9 cellular contexts compared by ENCODE assay signal in genomic region chr12:65306603-65307501, GRCh38. TPM values are rescaled to one million over a fixed set of nuclear protein-coding genes. Genes with fewer than 3 reads are reported as not detected.
DNase-seq lines count a peak whose midpoint lies in the region; ATAC-seq and TF ChIP-seq lines count a peak whose summit lies in the region.
"Had no signal": no experiment of that assay in that cellular context is flagged by ENCODE, and none has a peak within 500 bp of the region (broad histone marks: within the 10 kb centered on the region; RNA-seq: fewer than 3 reads in every experiment).

No MANE protein-coding gene starts in this region.

- POLR2A ChIA-PET in activated CD4-positive, alpha-beta T cell treated with anti-CD3 and anti-CD28 coated beads, Interleukin-2, amount 10 ng/mL, durations not matched to agents 7 days and 5 days (lab: Charles Lee), result no interaction called here

- no peaks in the 10 kb centered on the region for H3K9me3 Mint-ChIP-seq in activated CD4-positive, alpha-beta T cell treated with anti-CD3 and anti-CD28 coated beads, Interleukin-2, amount 10 ng/mL, durations not matched to agents 7 days and 5 days
- H3K9me3 Mint-ChIP-seq: central memory CD8-positive, alpha-beta T cell had no signal

- CTCF ChIA-PET in activated CD4-positive, alpha-beta T cell treated with anti-CD3 and anti-CD28 coated beads, Interleukin-2, amount 10 ng/mL, durations not matched to agents 7 days and 5 days (lab: Charles Lee), result no interaction called here

- no peak overlapping the region for H3K4me3 Mint-ChIP-seq in activated CD4-positive, alpha-beta T cell treated with anti-CD3 and anti-CD28 coated beads, Interleukin-2, amount 10 ng/mL, durations not matched to agents 7 days and 5 days
- H3K4me3 Mint-ChIP-seq: central memory CD8-positive, alpha-beta T cell had no signal

- ATAC-seq in left lung (peak; percentile 72), HG02588 (IDR thresholded peaks at IDR 0.05; ENCODE audit: unreplicated experiment) (no peak), GM18519 (IDR thresholded peaks at IDR 0.05; ENCODE audit: low FRiP score, unreplicated experiment) (no peak)

- peaks cover 15% of the 10 kb centered on the region for H3K27me3 Mint-ChIP-seq in activated CD4-positive, alpha-beta T cell treated with anti-CD3 and anti-CD28 coated beads, Interleukin-2, amount 10 ng/mL, durations not matched to agents 7 days and 5 days

- DNase-seq in activated CD4-positive, alpha-beta T cell treated with anti-CD3 and anti-CD28 coated beads, Interleukin-2, amount 10 ng/mL, durations not matched to agents 7 days and 5 days, result peak; percentile 18
- DNase-seq in activated CD4-positive, alpha-beta T cell treated with anti-CD3 and anti-CD28 coated beads for 1 hour, result no peak
- DNase-seq in NCI-H524 (lab: John Stamatoyannopoulos, UW) (peak; percentile 36 to 46), brain microvascular endothelial cell (peak; percentile 78), left lung (peak in 1 of 2 donors; percentile 74), 8988T (no peak)

- intact Hi-C loops in left lung (cut with DNase I), result no loop called here

- H3K9me3 ChIP-seq in left lung, result no peaks in the 10 kb centered on the region

- H3K27ac ChIP-seq in brain microvascular endothelial cell (peak overlapping the region; percentile 79), left lung (no peak overlapping the region)

- peaks cover 0 to 20% of the 10 kb centered on the region in 2 donors for H3K4me1 ChIP-seq in left lung

- H3K4me3 ChIP-seq in brain microvascular endothelial cell (ENCODE audit: low read depth, low read length) (no peak overlapping the region), left lung (no peak overlapping the region)

- TF ChIP-seq CTCF in brain microvascular endothelial cell (IDR thresholded peaks at IDR 0.05; ENCODE audit: low read depth, low read length, missing control alignments) (peak; percentile 67), left lung (IDR thresholded peaks at IDR 0.05) (peak; percentile 33 to 35)

- no peaks in the 10 kb centered on the region for H3K36me3 ChIP-seq in brain microvascular endothelial cell (replicated peaks)
- H3K36me3 ChIP-seq in left lung, result no peaks in the 10 kb centered on the region

- in situ Hi-C loops in brain microvascular endothelial cell (cut with HindIII; ENCODE audit: low pct_ligation_motif_present, low sequenced_read_pairs), result no loop called here

- H3K4me1 Mint-ChIP-seq in activated CD4-positive, alpha-beta T cell treated with anti-CD3 and anti-CD28 coated beads, Interleukin-2, amount 10 ng/mL, durations not matched to agents 7 days and 5 days, result no peaks in the 10 kb centered on the region
- H3K4me1 Mint-ChIP-seq: central memory CD8-positive, alpha-beta T cell had no signal

- no peak overlapping the region for H3K27ac Mint-ChIP-seq in activated CD4-positive, alpha-beta T cell treated with anti-CD3 and anti-CD28 coated beads, Interleukin-2, amount 10 ng/mL, durations not matched to agents 7 days and 5 days

- H3K27me3 ChIP-seq in brain microvascular endothelial cell (replicated peaks) (no peaks in the 10 kb centered on the region), left lung (no peaks in the 10 kb centered on the region)

- H3K36me3 Mint-ChIP-seq in activated CD4-positive, alpha-beta T cell treated with anti-CD3 and anti-CD28 coated beads, Interleukin-2, amount 10 ng/mL, durations not matched to agents 7 days and 5 days (ENCODE audit: low read depth), result no peaks in the 10 kb centered on the region

RNA-seq across cellular contexts. Expression of gene MSRB3, which starts 28.4 kb away (rescaled TPM):
- not detected for total RNA-seq in activated CD4-positive, alpha-beta T cell treated with anti-CD3 and anti-CD28 coated beads, Interleukin-2, amount 10 ng/mL, durations not matched to agents 7 days and 5 days
- total RNA-seq in left lung, result 10 to 100 TPM; 48.4 to 50.5 TPM

Comparison
In these comparisons a context has a peak if more than half of its experiments do, and no peak if none do; other contexts are left out.
1. DNase-seq: peak in activated CD4-positive, alpha-beta T cell treated with anti-CD3 and anti-CD28 coated beads, Interleukin-2, amount 10 ng/mL, durations not matched to agents 7 days and 5 days (single experiment), NCI-H524 (2 of 2) and brain microvascular endothelial cell (single experiment); none in activated CD4-positive, alpha-beta T cell treated with anti-CD3 and anti-CD28 coated beads for 1 hour (single experiment) and 8988T (single experiment).
2. RNA of gene MSRB3, which starts 28.4 kb away (total RNA-seq): 48.4 to 50.5 TPM in left lung; not detected in activated CD4-positive, alpha-beta T cell treated with anti-CD3 and anti-CD28 coated beads, Interleukin-2, amount 10 ng/mL, durations not matched to agents 7 days and 5 days; every median in the first group is over 10 times any median in the second.